In genomic region chr11:63847363-63847762, GRCh38 we compare ENCODE assay signal across 11 cellular contexts. TPM values are rescaled to one million over a fixed set of nuclear protein-coding genes. Genes with fewer than 3 reads are reported as not detected.
A peak's percentile ranks its signal among the peaks of the same experiment; 100 is the strongest.
DNase-seq lines count a peak whose midpoint lies in the region; ATAC-seq and TF ChIP-seq lines count a peak whose summit lies in the region.
"Had no signal": no experiment of that assay in that cellular context is flagged by ENCODE, and none has a peak within 500 bp of the region (broad histone marks: within the 10 kb centered on the region; RNA-seq: fewer than 3 reads in every experiment).

No MANE protein-coding gene starts in this region.

- H3K79me1 ChIP-seq in mesendoderm (ENCODE audit: low read length) = peaks cover 19% of the 10 kb centered on the region

- peaks cover 81% of the 10 kb centered on the region for H3K4me1 Mint-ChIP-seq in activated naive CD8-positive, alpha-beta T cell (ENCODE audit: low read depth)
- peaks cover 75% of the 10 kb centered on the region for H3K4me1 Mint-ChIP-seq in activated naive CD8-positive, alpha-beta T cell treated with anti-CD3 and anti-CD28 coated beads for 36 hours

- no CpG with 5 or more reads among the region's 3 CpGs for WGBS in mesendoderm (ENCODE audit: extremely low coverage, insufficient coverage, low lambda C conversion rate)

- no peaks in the 10 kb centered on the region for H3K9me3 Mint-ChIP-seq in activated naive CD8-positive, alpha-beta T cell (ENCODE audit: low read depth)
- H3K9me3 Mint-ChIP-seq in activated naive CD8-positive, alpha-beta T cell treated with anti-CD3 and anti-CD28 coated beads for 36 hours = no peaks in the 10 kb centered on the region
- H3K9me3 Mint-ChIP-seq: activated B cell treated with CpG ODN at 0.5 μM for 24 hours had no signal

- H3K4me3 ChIP-seq in mesendoderm (ENCODE audit: low read length) (no peak overlapping the region), vagina (no peak overlapping the region)

- H4K5ac ChIP-seq in mesendoderm (ENCODE audit: low read length) = no peak overlapping the region

- H3K4me3 Mint-ChIP-seq in activated naive CD8-positive, alpha-beta T cell = no peak overlapping the region
- no peak overlapping the region for H3K4me3 Mint-ChIP-seq in activated naive CD8-positive, alpha-beta T cell treated with anti-CD3 and anti-CD28 coated beads for 36 hours
- H3K4me3 Mint-ChIP-seq: activated B cell treated with CpG ODN at 0.5 μM for 24 hours had no signal

- intact Hi-C loops in vagina (cut with DNase I) = no loop called here

- H3K4me1 ChIP-seq in mesendoderm (ENCODE audit: control insufficient read depth, low read depth, low read length) = peaks cover 15% of the 10 kb centered on the region
- H3K4me1 ChIP-seq in vagina = peaks cover 75% of the 10 kb centered on the region

- H3K27me3 ChIP-seq in mesendoderm (ENCODE audit: insufficient read depth, low read length, poor library complexity) (no peaks in the 10 kb centered on the region), vagina (no peaks in the 10 kb centered on the region)

- H3K36me3 ChIP-seq in mesendoderm (ENCODE audit: control insufficient read depth, insufficient read depth, low read length) (no peaks in the 10 kb centered on the region), vagina (no peaks in the 10 kb centered on the region)

- H4K8ac ChIP-seq in mesendoderm (ENCODE audit: low read depth, low read length) = no peak overlapping the region

- H2BK15ac ChIP-seq in mesendoderm (replicated peaks; ENCODE audit: low read depth) = no peak overlapping the region

- no peak for ATAC-seq in HG03442 (IDR thresholded peaks at IDR 0.05; ENCODE audit: unreplicated experiment)

- H3K18ac ChIP-seq in mesendoderm (ENCODE audit: low read length) = peak overlapping the region; percentile 22

- H3K9me3 ChIP-seq in vagina = no peaks in the 10 kb centered on the region

- H3K4me2 ChIP-seq in mesendoderm (ENCODE audit: low read length) = no peak overlapping the region

- peak overlapping the region; percentile 37 for H3K27ac ChIP-seq in caudate nucleus (ENCODE audit: low read depth, low read length)
- H3K27ac ChIP-seq in mesendoderm (ENCODE audit: low read depth, low read length) = peak overlapping the region; percentile 46
- H3K27ac ChIP-seq in vagina = peak overlapping the region; percentile 36

- no peak overlapping the region for H2AK5ac ChIP-seq in mesendoderm (ENCODE audit: low read length)

- no peak for TF ChIP-seq CTCF in vagina (IDR thresholded peaks at IDR 0.05)

- H3K23ac ChIP-seq in mesendoderm (ENCODE audit: low read length) = no peak overlapping the region

- TF ChIP-seq POLR2A in vagina (IDR thresholded peaks at IDR 0.05) = no peak

- H3K27ac Mint-ChIP-seq in activated naive CD8-positive, alpha-beta T cell = peak overlapping the region; percentile 10
- no peak overlapping the region for H3K27ac Mint-ChIP-seq in activated naive CD8-positive, alpha-beta T cell treated with anti-CD3 and anti-CD28 coated beads for 36 hours
- H3K27ac Mint-ChIP-seq: activated B cell treated with CpG ODN at 0.5 μM for 24 hours had no signal

- H3K56ac ChIP-seq in mesendoderm (ENCODE audit: low read length) = peak overlapping the region; percentile 61

- no peak overlapping the region for H2BK5ac ChIP-seq in mesendoderm (ENCODE audit: low read length)

- H2BK120ac ChIP-seq in mesendoderm (ENCODE audit: low read depth, low read length) = no peak overlapping the region

- H3K36me3 Mint-ChIP-seq in activated naive CD8-positive, alpha-beta T cell = peaks cover 3% of the 10 kb centered on the region
- H3K36me3 Mint-ChIP-seq in activated naive CD8-positive, alpha-beta T cell treated with anti-CD3 and anti-CD28 coated beads for 36 hours = peaks cover 16% of the 10 kb centered on the region

- H3K4ac ChIP-seq in mesendoderm (ENCODE audit: low read depth, low read length) = peak overlapping the region; percentile 26

- peak overlapping the region; percentile 10 for H3K9ac ChIP-seq in mesendoderm (ENCODE audit: low read length)

- peaks cover 71% of the 10 kb centered on the region for H3K79me2 ChIP-seq in mesendoderm (ENCODE audit: control insufficient read depth, insufficient read depth, low read length)

- H3K27me3 Mint-ChIP-seq in activated naive CD8-positive, alpha-beta T cell = no peaks in the 10 kb centered on the region
- no peaks in the 10 kb centered on the region for H3K27me3 Mint-ChIP-seq in activated naive CD8-positive, alpha-beta T cell treated with anti-CD3 and anti-CD28 coated beads for 36 hours
- H3K27me3 Mint-ChIP-seq: activated B cell treated with CpG ODN at 0.5 μM for 24 hours had no signal

- no peak for DNase-seq in activated naive CD8-positive, alpha-beta T cell treated with anti-CD3 and anti-CD28 coated beads for 36 hours
- DNase-seq in caudate nucleus (lab: John Stamatoyannopoulos, UW) (peak in 1 of 61 donors; percentile 8), mesendoderm (peak; percentile 84), vagina (ENCODE audit: extremely low spot score in 2 of 2) (no peak), mesenteric fat pad (ENCODE audit: low spot score) (no peak), T1000 (lab: John Stamatoyannopoulos, UW) (no peak)
- DNase-seq: activated B cell treated with CpG ODN at 0.5 μM for 24 hours; activated naive CD4-positive, alpha-beta T cell treated with anti-CD3 and anti-CD28 coated beads, Interleukin-2, amount 50 U/mL, for 16 hours; stimulated activated CD8-positive, alpha-beta memory T cell treated with anti-CD3 and anti-CD28 coated beads, Interleukin-4, amount 100 ng/mL, for 48 hours had no signal

RNA-seq across cellular contexts. Expression of gene MARK2, which starts 8.5 kb away (rescaled TPM):
- 10 to 100 TPM; 27.7 to 29.0 TPM for total RNA-seq in activated naive CD8-positive, alpha-beta T cell treated with anti-CD3 and anti-CD28 coated beads for 36 hours
- polyA plus RNA-seq in mesendoderm (2013, experiment 1 of 2) = 44.0 TPM
- 44.6 TPM for polyA plus RNA-seq in mesendoderm (2013, experiment 2 of 2)
- 35.6 TPM for total RNA-seq in vagina
- 32.2 TPM for total RNA-seq in mesenteric fat pad

RNA-seq across cellular contexts. Expression of gene SPINDOC, which starts 34.1 kb away (rescaled TPM):
- 10 to 100 TPM; 29.3 to 29.5 TPM for total RNA-seq in activated naive CD8-positive, alpha-beta T cell treated with anti-CD3 and anti-CD28 coated beads for 36 hours
- polyA plus RNA-seq in mesendoderm (2013, experiment 1 of 2) = 63.0 TPM
- 65.1 TPM for polyA plus RNA-seq in mesendoderm (2013, experiment 2 of 2)
- total RNA-seq in vagina (6.6 TPM), mesenteric fat pad (16.2 TPM)
